Comparison of ENCODE assay signal across 1 cellular context in the genomic region with DNA sequence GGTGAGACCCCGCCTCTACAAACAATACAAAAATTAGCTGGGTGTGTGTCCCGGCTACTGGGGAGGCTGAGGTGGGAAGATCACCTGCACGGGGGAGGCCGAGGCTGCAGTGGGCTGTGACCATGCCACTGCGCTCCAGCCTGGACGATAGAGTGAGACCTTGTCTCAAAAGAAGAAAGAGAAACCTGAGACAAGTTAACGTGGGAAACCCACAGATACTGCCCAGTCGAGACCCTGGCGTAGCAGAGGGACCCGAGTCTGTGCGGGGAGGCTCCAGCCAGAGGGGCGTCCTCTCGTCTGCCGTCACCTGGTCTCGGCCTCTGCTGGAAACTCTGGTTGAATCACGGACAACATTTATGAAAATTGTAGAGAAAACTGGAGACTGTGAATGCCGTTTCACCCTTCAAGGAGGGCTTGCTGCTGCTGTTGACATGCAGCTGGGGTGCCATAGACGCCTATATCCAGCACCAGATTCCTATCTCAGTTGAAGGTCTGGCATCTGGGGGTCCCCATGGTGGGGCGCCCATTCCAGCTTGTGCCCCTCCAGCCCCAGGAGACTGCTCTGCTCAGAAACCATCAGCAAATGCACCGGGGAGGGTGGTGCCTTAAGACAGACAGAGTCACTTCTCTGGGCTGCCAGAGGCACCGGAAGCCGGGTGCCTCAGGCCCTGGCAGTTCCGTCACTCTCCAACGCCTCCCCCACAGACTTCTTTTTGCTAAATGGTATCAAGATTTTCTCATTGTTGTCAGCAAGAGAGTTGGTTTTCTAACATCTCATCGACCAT.
TF ChIP-seq lines count a peak whose summit lies in the region.

No MANE protein-coding gene starts in this region.

TF ChIP-seq in HepG2, 621 proteins besides CTCF, POLR2A, EP300 and RAD21:
- TF ChIP-seq TBX3 (IDR thresholded peaks at IDR 0.05; ENCODE audit: borderline replicate concordance) (no peak), ZBTB7A (CRISPR knock-in tag; IDR thresholded peaks at IDR 0.05) (no peak), PPARG (CRISPR knock-in tag; conservative IDR thresholded peaks at IDR 0.05) (no peak), FOXO1 (CRISPR knock-in tag; IDR thresholded peaks at IDR 0.05) (no peak), ZFP62 (CRISPR knock-in tag; IDR thresholded peaks at IDR 0.05) (no peak), TOE1 (CRISPR knock-in tag; IDR thresholded peaks at IDR 0.05) (no peak), ADNP (CRISPR knock-in tag; IDR thresholded peaks at IDR 0.05) (no peak), ZNF232 (CRISPR knock-in tag; IDR thresholded peaks at IDR 0.05; ENCODE audit: borderline replicate concordance) (no peak), ZC3H4 (CRISPR knock-in tag; IDR thresholded peaks at IDR 0.05; ENCODE audit: borderline replicate concordance) (no peak), PTBP1 (IDR thresholded peaks at IDR 0.05; ENCODE audit: low read depth, low read length, poor library complexity, severe bottlenecking) (no peak), CENPX (CRISPR knock-in tag; IDR thresholded peaks at IDR 0.05) (no peak)
- TF ChIP-seq, protein P1, sequence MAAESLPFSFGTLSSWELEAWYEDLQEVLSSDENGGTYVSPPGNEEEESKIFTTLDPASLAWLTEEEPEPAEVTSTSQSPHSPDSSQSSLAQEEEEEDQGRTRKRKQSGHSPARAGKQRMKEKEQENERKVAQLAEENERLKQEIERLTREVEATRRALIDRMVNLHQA (CRISPR knock-in tag; IDR thresholded peaks at IDR 0.05) = no peak
